Comparison of ENCODE assay signal across 8 cellular contexts in genomic region chr15:50764331-50765201, GRCh38. TPM values are rescaled to one million over a fixed set of nuclear protein-coding genes. Genes with fewer than 3 reads are reported as not detected.
DNase-seq lines count a peak whose midpoint lies in the region; ATAC-seq and TF ChIP-seq lines count a peak whose summit lies in the region.

No MANE protein-coding gene starts in this region.

- ATAC-seq in activated CD8-positive, alpha-beta memory T cell treated with anti-CD3 and anti-CD28 coated beads, Interleukin-2, amount 10 ng/mL, durations not matched to agents 7 days and 5 days = peak; percentile 9
- ATAC-seq in HG03571 (IDR thresholded peaks at IDR 0.05; ENCODE audit: unreplicated experiment) (peak; percentile 39), GM19463 (IDR thresholded peaks at IDR 0.05; ENCODE audit: unreplicated experiment) (no peak), HG02610 (IDR thresholded peaks at IDR 0.05; ENCODE audit: unreplicated experiment) (no peak)
- no peak for ATAC-seq in activated CD8-positive, alpha-beta T cell treated with anti-CD3 and anti-CD28 coated beads, Interleukin-2, amount 10 ng/mL, durations not matched to agents 7 days and 5 days

- peak; percentile 46 for DNase-seq in activated CD8-positive, alpha-beta memory T cell treated with anti-CD3 and anti-CD28 coated beads, Interleukin-2, amount 10 ng/mL, durations not matched to agents 7 days and 5 days
- DNase-seq in activated CD8-positive, alpha-beta memory T cell treated with anti-CD3 and anti-CD28 coated beads, Interleukin-2, amount 50 U/mL, for 4 hours = no peak
- DNase-seq in activated CD8-positive, alpha-beta T cell treated with anti-CD3 and anti-CD28 coated beads, Interleukin-2, amount 10 ng/mL, durations not matched to agents 7 days and 5 days = peak; percentile 33
- DNase-seq in fibroblast of pulmonary artery (ENCODE audit: low read depth) (peak; percentile 29), ovary (no peak)

- no peaks in the 10 kb centered on the region for H3K9me3 ChIP-seq in ovary

- no peaks in the 10 kb centered on the region for H3K9me3 Mint-ChIP-seq in activated CD8-positive, alpha-beta memory T cell treated with anti-CD3 and anti-CD28 coated beads, Interleukin-2, amount 10 ng/mL, durations not matched to agents 7 days and 5 days (ENCODE audit: low read depth)
- no peaks in the 10 kb centered on the region for H3K9me3 Mint-ChIP-seq in activated CD8-positive, alpha-beta T cell treated with anti-CD3 and anti-CD28 coated beads, Interleukin-2, amount 10 ng/mL, durations not matched to agents 7 days and 5 days (ENCODE audit: insufficient read depth)

- H3K4me3 Mint-ChIP-seq in activated CD8-positive, alpha-beta memory T cell treated with anti-CD3 and anti-CD28 coated beads, Interleukin-2, amount 10 ng/mL, durations not matched to agents 7 days and 5 days = peak overlapping the region; percentile 90
- H3K4me3 Mint-ChIP-seq in activated CD8-positive, alpha-beta T cell treated with anti-CD3 and anti-CD28 coated beads, Interleukin-2, amount 10 ng/mL, durations not matched to agents 7 days and 5 days = peak overlapping the region; percentile 92

- peaks cover 54% of the 10 kb centered on the region for H3K4me1 Mint-ChIP-seq in activated CD8-positive, alpha-beta memory T cell treated with anti-CD3 and anti-CD28 coated beads, Interleukin-2, amount 10 ng/mL, durations not matched to agents 7 days and 5 days
- H3K4me1 Mint-ChIP-seq in activated CD8-positive, alpha-beta T cell treated with anti-CD3 and anti-CD28 coated beads, Interleukin-2, amount 10 ng/mL, durations not matched to agents 7 days and 5 days (ENCODE audit: low read depth) = peaks cover 46% of the 10 kb centered on the region

- no peak for TF ChIP-seq CTCF in fibroblast of pulmonary artery (IDR thresholded peaks at IDR 0.05; ENCODE audit: low read length, missing control alignments)
- TF ChIP-seq CTCF in ovary (IDR thresholded peaks at IDR 0.05) = no peak

- CTCF ChIA-PET in activated CD8-positive, alpha-beta memory T cell treated with anti-CD3 and anti-CD28 coated beads, Interleukin-2, amount 10 ng/mL, durations not matched to agents 7 days and 5 days (lab: Charles Lee) = interaction anchor here (0.9 to 2.5 kb wide), 6 partner anchors 9 to 114 kb away, joined by 3 to 7 read pairs (median 4); partner anchors contain the start of gene TRPM7
- CTCF ChIA-PET in activated CD8-positive, alpha-beta T cell treated with anti-CD3 and anti-CD28 coated beads, Interleukin-2, amount 10 ng/mL, durations not matched to agents 7 days and 5 days (lab: Charles Lee) = interaction anchor here (0.7 to 1.7 kb wide), 6 partner anchors 10 to 140 kb away, joined by 3 to 6 read pairs (median 4); no protein-coding TSS in a partner anchor

- intact Hi-C loops in ovary (cut with DNase I) = no loop called here

- no peak for TF ChIP-seq POLR2A in ovary (IDR thresholded peaks at IDR 0.05)

- H3K36me3 ChIP-seq in ovary = no peaks in the 10 kb centered on the region

- no peak for TF ChIP-seq EP300 in ovary (IDR thresholded peaks at IDR 0.05)

- no peaks in the 10 kb centered on the region for H3K27me3 Mint-ChIP-seq in activated CD8-positive, alpha-beta memory T cell treated with anti-CD3 and anti-CD28 coated beads, Interleukin-2, amount 10 ng/mL, durations not matched to agents 7 days and 5 days
- no peaks in the 10 kb centered on the region for H3K27me3 Mint-ChIP-seq in activated CD8-positive, alpha-beta T cell treated with anti-CD3 and anti-CD28 coated beads, Interleukin-2, amount 10 ng/mL, durations not matched to agents 7 days and 5 days (ENCODE audit: low read depth)

- POLR2A ChIA-PET in activated CD8-positive, alpha-beta T cell treated with anti-CD3 and anti-CD28 coated beads, Interleukin-2, amount 10 ng/mL, durations not matched to agents 7 days and 5 days (lab: Charles Lee) = interaction anchor here (0.6 to 3.6 kb wide), 11 partner anchors 10 to 715 kb away, joined by 3 to 15 read pairs (median 4); partner anchors contain the start of genes GABPB1, TRPM7 and USP8

- H3K27ac Mint-ChIP-seq in activated CD8-positive, alpha-beta memory T cell treated with anti-CD3 and anti-CD28 coated beads, Interleukin-2, amount 10 ng/mL, durations not matched to agents 7 days and 5 days = peak overlapping the region; percentile 96
- H3K27ac Mint-ChIP-seq in activated CD8-positive, alpha-beta T cell treated with anti-CD3 and anti-CD28 coated beads, Interleukin-2, amount 10 ng/mL, durations not matched to agents 7 days and 5 days = peak overlapping the region; percentile 97

- H3K36me3 Mint-ChIP-seq in activated CD8-positive, alpha-beta memory T cell treated with anti-CD3 and anti-CD28 coated beads, Interleukin-2, amount 10 ng/mL, durations not matched to agents 7 days and 5 days = peaks cover 22% of the 10 kb centered on the region
- H3K36me3 Mint-ChIP-seq in activated CD8-positive, alpha-beta T cell treated with anti-CD3 and anti-CD28 coated beads, Interleukin-2, amount 10 ng/mL, durations not matched to agents 7 days and 5 days (ENCODE audit: low read depth) = peaks cover 25% of the 10 kb centered on the region

- no peaks in the 10 kb centered on the region for H3K27me3 ChIP-seq in ovary

- H3K4me1 ChIP-seq in ovary (ENCODE audit: insufficient read depth) = peaks cover 2% of the 10 kb centered on the region

- 0 to 1% (median 1%) methylated on average over 16 of the region's 16 CpGs for WGBS in ovary, 3 donors

- H3K4me3 ChIP-seq in fibroblast of pulmonary artery (replicated peaks; ENCODE audit: low read depth, low read length) (peak overlapping the region; percentile 88), ovary (peak overlapping the region; percentile 98)

- H3K27ac ChIP-seq in ovary = peak overlapping the region; percentile 84 to 86

RNA-seq across cellular contexts. Expression of gene SPPL2A, which starts 0.9 kb away (rescaled TPM):
- total RNA-seq in activated CD8-positive, alpha-beta memory T cell treated with anti-CD3 and anti-CD28 coated beads, Interleukin-2, amount 10 ng/mL, durations not matched to agents 7 days and 5 days = 100 to 1,000 TPM in 1 of 2 experiments, 10 to 100 TPM in 1; 76.8 to 108 TPM
- total RNA-seq in activated CD8-positive, alpha-beta T cell treated with anti-CD3 and anti-CD28 coated beads, Interleukin-2, amount 10 ng/mL, durations not matched to agents 7 days and 5 days = 10 to 100 TPM; 77.9 to 83.6 TPM
- 10 to 100 TPM; 39.1 to 97.2 (median 63.7) TPM for total RNA-seq in ovary
- 10 to 100 TPM; 15.4 to 55.7 TPM for polyA plus RNA-seq in ovary

Comparison
In these comparisons a context has a peak if more than half of its experiments do, and no peak if none do; other contexts are left out.
1. DNase-seq: peak in activated CD8-positive, alpha-beta memory T cell treated with anti-CD3 and anti-CD28 coated beads, Interleukin-2, amount 10 ng/mL, durations not matched to agents 7 days and 5 days (single experiment), activated CD8-positive, alpha-beta T cell treated with anti-CD3 and anti-CD28 coated beads, Interleukin-2, amount 10 ng/mL, durations not matched to agents 7 days and 5 days (single experiment) and fibroblast of pulmonary artery (single experiment); none in activated CD8-positive, alpha-beta memory T cell treated with anti-CD3 and anti-CD28 coated beads, Interleukin-2, amount 50 U/mL, for 4 hours (single experiment) and ovary (0 of 5).
2. ATAC-seq: peak in activated CD8-positive, alpha-beta memory T cell treated with anti-CD3 and anti-CD28 coated beads, Interleukin-2, amount 10 ng/mL, durations not matched to agents 7 days and 5 days (single experiment) and HG03571 (single experiment); none in activated CD8-positive, alpha-beta T cell treated with anti-CD3 and anti-CD28 coated beads, Interleukin-2, amount 10 ng/mL, durations not matched to agents 7 days and 5 days (single experiment), GM19463 (single experiment) and HG02610 (single experiment).